ENCODE assay signal across 10 cellular contexts in the genomic region with DNA sequence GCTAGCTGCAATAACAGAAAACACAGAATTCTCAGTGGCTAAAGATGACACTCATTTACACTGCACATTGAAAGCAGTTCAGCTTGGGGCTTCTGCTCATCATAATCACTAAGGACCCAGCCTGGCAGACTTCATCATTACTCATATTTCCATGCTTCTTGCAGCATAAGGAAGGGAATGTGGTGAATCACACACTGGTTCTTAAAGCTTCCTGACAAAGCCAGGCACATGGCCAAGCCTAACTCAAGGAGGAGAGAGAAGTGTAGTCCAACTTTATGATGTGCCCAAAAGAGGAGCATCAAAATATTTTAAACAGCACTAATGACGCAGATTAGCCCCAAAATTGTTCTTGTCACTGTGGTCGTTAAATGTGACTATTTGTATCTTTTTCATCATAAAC.
A peak's percentile ranks its signal among the peaks of the same experiment; 100 is the strongest.
DNase-seq lines count a peak whose midpoint lies in the region; ATAC-seq and TF ChIP-seq lines count a peak whose summit lies in the region.
"Had no signal": no experiment of that assay in that cellular context is flagged by ENCODE, and none has a peak within 500 bp of the region (broad histone marks: within the 10 kb centered on the region; RNA-seq: fewer than 3 reads in every experiment).

No MANE protein-coding gene starts in this region.

- CTCF ChIA-PET in naive thymus-derived CD4-positive, alpha-beta T cell (lab: Charles Lee): no interaction called here

- no peaks in the 10 kb centered on the region for H3K4me1 Mint-ChIP-seq in naive thymus-derived CD4-positive, alpha-beta T cell
- H3K4me1 Mint-ChIP-seq: CD4-positive, alpha-beta memory T cell had no signal

- POLR2A ChIA-PET in naive thymus-derived CD4-positive, alpha-beta T cell (lab: Charles Lee): no interaction called here

- H3K36me3 ChIP-seq in ACC112 (ENCODE audit: insufficient read depth, low read length) (no peaks in the 10 kb centered on the region), left lung (no peaks in the 10 kb centered on the region)
- no peaks in the 10 kb centered on the region for H3K36me3 ChIP-seq in naive thymus-derived CD4-positive, alpha-beta T cell (ENCODE audit: control insufficient read depth in 2 of 3, insufficient read depth in 3 of 3, low read length in 3 of 3)

- H3K27me3 Mint-ChIP-seq in naive thymus-derived CD4-positive, alpha-beta T cell: peaks cover 0 to 15% (median 11%) of the 10 kb centered on the region in 5 donors

- in situ Hi-C loops in astrocyte of the cerebellum (cut with HindIII; ENCODE audit: low sequenced_read_pairs): no loop called here

- DNase-seq in HS-5 (ENCODE audit: low read depth) (peak; percentile 93), astrocyte of the cerebellum (ENCODE audit: low read depth) (peak; percentile 95), left lung (peak in 1 of 2 donors; percentile 41)
- no peak for DNase-seq in naive thymus-derived CD4-positive, alpha-beta T cell
- DNase-seq: CD4-positive, alpha-beta memory T cell; naive thymus-derived CD8-positive, alpha-beta T cell had no signal

- H3K4me3 Mint-ChIP-seq in naive thymus-derived CD4-positive, alpha-beta T cell: no peak overlapping the region
- H3K4me3 Mint-ChIP-seq: CD4-positive, alpha-beta memory T cell; naive thymus-derived CD8-positive, alpha-beta T cell had no signal

- H3K4me1 ChIP-seq in ACC112 (ENCODE audit: control insufficient read depth, insufficient read depth, low read length, unreplicated experiment) (peaks cover 16% of the 10 kb centered on the region), left lung (no peaks in the 10 kb centered on the region)
- H3K4me1 ChIP-seq in naive thymus-derived CD4-positive, alpha-beta T cell (ENCODE audit: control insufficient read depth in 2 of 2, insufficient read depth in 2 of 2, low read length in 2 of 2): no peaks in the 10 kb centered on the region

- TF ChIP-seq CTCF in astrocyte of the cerebellum (IDR thresholded peaks at IDR 0.05; ENCODE audit: low read depth, low read length, missing control alignments) (no peak), left lung (IDR thresholded peaks at IDR 0.05) (no peak)

- ATAC-seq in left lung (peak; percentile 82), HG03135 (IDR thresholded peaks at IDR 0.05; ENCODE audit: unreplicated experiment) (no peak), HG02973 (IDR thresholded peaks at IDR 0.05; ENCODE audit: unreplicated experiment) (no peak), GM19455 (IDR thresholded peaks at IDR 0.05; ENCODE audit: unreplicated experiment) (no peak)
- no peak for ATAC-seq in naive thymus-derived CD4-positive, alpha-beta T cell
- ATAC-seq: naive thymus-derived CD8-positive, alpha-beta T cell had no signal

- H3K79me2 ChIP-seq in ACC112 (ENCODE audit: control insufficient read depth, insufficient read depth, low read length, unreplicated experiment): no peaks in the 10 kb centered on the region

- no peaks in the 10 kb centered on the region for H3K27me3 ChIP-seq in ACC112 (ENCODE audit: insufficient read depth, low read length)
- H3K27me3 ChIP-seq in left lung: peaks cover 0 to 3% of the 10 kb centered on the region in 2 donors
- no peaks in the 10 kb centered on the region for H3K27me3 ChIP-seq in naive thymus-derived CD4-positive, alpha-beta T cell (ENCODE audit: control insufficient read depth in 2 of 2, insufficient read depth in 2 of 2, low read length in 2 of 2)

- no peak overlapping the region for H3K27ac Mint-ChIP-seq in naive thymus-derived CD4-positive, alpha-beta T cell
- H3K27ac Mint-ChIP-seq: CD4-positive, alpha-beta memory T cell; naive thymus-derived CD8-positive, alpha-beta T cell had no signal

- peak overlapping the region; percentile 44 for H3K27ac ChIP-seq in ACC112 (ENCODE audit: low read depth, low read length)
- no peak overlapping the region for H3K27ac ChIP-seq in left lung
- no peak overlapping the region for H3K27ac ChIP-seq in naive thymus-derived CD4-positive, alpha-beta T cell (ENCODE audit: low read depth, low read length)

- no peak overlapping the region for H3K4me3 ChIP-seq in ACC112 (ENCODE audit: low read depth, low read length)
- no peak overlapping the region for H3K4me3 ChIP-seq in astrocyte of the cerebellum (ENCODE audit: low read depth, low read length)
- H3K4me3 ChIP-seq in left lung: no peak overlapping the region
- H3K4me3 ChIP-seq in naive thymus-derived CD4-positive, alpha-beta T cell (ENCODE audit: low read length): no peak overlapping the region

- intact Hi-C loops in left lung (cut with DNase I): no loop called here
- intact Hi-C loops in naive thymus-derived CD4-positive, alpha-beta T cell (cut with micrococcal nuclease): no loop called here

- no peaks in the 10 kb centered on the region for H3K36me3 Mint-ChIP-seq in naive thymus-derived CD4-positive, alpha-beta T cell
- H3K36me3 Mint-ChIP-seq: CD4-positive, alpha-beta memory T cell; naive thymus-derived CD8-positive, alpha-beta T cell had no signal

- no peaks in the 10 kb centered on the region for H3K9me3 ChIP-seq in left lung
- H3K9me3 ChIP-seq in naive thymus-derived CD4-positive, alpha-beta T cell (ENCODE audit: control insufficient read depth in 2 of 3, low read length in 3 of 3): no peaks in the 10 kb centered on the region

- H3K9me3 Mint-ChIP-seq in naive thymus-derived CD4-positive, alpha-beta T cell: no peaks in the 10 kb centered on the region
- H3K9me3 Mint-ChIP-seq: CD4-positive, alpha-beta memory T cell; naive thymus-derived CD8-positive, alpha-beta T cell had no signal

- H2AFZ ChIP-seq in ACC112 (ENCODE audit: low read length, unreplicated experiment): no peak overlapping the region

Comparison
In these comparisons a context has a peak if more than half of its experiments do, and no peak if none do; other contexts are left out.
1. DNase-seq: peak in HS-5 (single experiment) and astrocyte of the cerebellum (single experiment); none in naive thymus-derived CD4-positive, alpha-beta T cell (0 of 9).